ENCODE assay signal across 8 cellular contexts in genomic region chr4:10006604-10007435, GRCh38. TPM values are rescaled to one million over a fixed set of nuclear protein-coding genes. Genes with fewer than 3 reads are reported as not detected.
DNase-seq lines count a peak whose midpoint lies in the region; ATAC-seq and TF ChIP-seq lines count a peak whose summit lies in the region.

No MANE protein-coding gene starts in this region.

- peak; percentile 13 for ATAC-seq in HG02642 (IDR thresholded peaks at IDR 0.05; ENCODE audit: poor library complexity, unreplicated experiment)

- intact Hi-C loops in tibial artery (cut with DNase I; ENCODE audit: low total_unique reads) = no loop called here

- H3K4me3 ChIP-seq in tibial artery (no peak overlapping the region), coronary artery (no peak overlapping the region), BE2C (ENCODE audit: low read depth, low read length) (no peak overlapping the region)

- H3K27ac ChIP-seq in tibial artery (peak overlapping the region; percentile 42 to 52), coronary artery (peak overlapping the region in 1 of 2 donors; percentile 74)

- DNase-seq in GF-D8 (lab: John Stamatoyannopoulos, UW) (peak; percentile 63), SKM-1 treated with dmso at 0.1 percent for 144 hours (lab: John Stamatoyannopoulos, UW; ENCODE audit: unreplicated experiment) (peak; percentile 69), iPS-NIHi11 (ENCODE audit: low spot score) (peak; percentile 56), tibial artery (peak in 1 of 2 donors; percentile 38), coronary artery (ENCODE audit: low spot score) (no peak), BE2C (no peak), NCI-H128 (lab: John Stamatoyannopoulos, UW; ENCODE audit: unreplicated experiment) (no peak)

- H3K4me1 ChIP-seq in tibial artery (peaks cover 0 to 30% (median 20%) of the 10 kb centered on the region in 4 donors), BE2C (peaks cover 37% of the 10 kb centered on the region)

- TF ChIP-seq CTCF in tibial artery (IDR thresholded peaks at IDR 0.05) = no peak
- no peak for TF ChIP-seq CTCF in coronary artery (IDR thresholded peaks at IDR 0.05)
- TF ChIP-seq CTCF in BE2C (IDR thresholded peaks at IDR 0.05; ENCODE audit: low read depth, low read length) = no peak

- H3K36me3 ChIP-seq in tibial artery (no peaks in the 10 kb centered on the region), BE2C (no peaks in the 10 kb centered on the region)

- no peaks in the 10 kb centered on the region for H3K9me3 ChIP-seq in tibial artery
- H3K9me3 ChIP-seq in BE2C = no peaks in the 10 kb centered on the region

- no peaks in the 10 kb centered on the region for H3K27me3 ChIP-seq in tibial artery
- no peaks in the 10 kb centered on the region for H3K27me3 ChIP-seq in BE2C

RNA-seq across cellular contexts. Expression of gene SLC2A9, which starts 14.5 kb away (rescaled TPM):
- polyA plus RNA-seq in BE2C (2012; ENCODE audit: insufficient read depth, insufficient read length, low read depth) = not detected

Comparison
In these comparisons a context has a peak if more than half of its experiments do, and no peak if none do; other contexts are left out.
1. DNase-seq: peak in GF-D8 (single experiment), SKM-1 treated with dmso at 0.1 percent for 144 hours (single experiment) and iPS-NIHi11 (single experiment); none in coronary artery (single experiment), BE2C (single experiment) and NCI-H128 (single experiment).